ENCODE assay signal across 15 cellular contexts in genomic region chr3:126439968-126440708, GRCh38. TPM values are rescaled to one million over a fixed set of nuclear protein-coding genes. Genes with fewer than 3 reads are reported as not detected.
"Had no signal": no experiment of that assay in that cellular context is flagged by ENCODE, and none has a peak within 500 bp of the region (broad histone marks: within the 10 kb centered on the region; RNA-seq: fewer than 3 reads in every experiment).

No MANE protein-coding gene starts in this region.

- H3K27ac ChIP-seq: dorsolateral prefrontal cortex, SJCRH30, transverse colon had no signal

- H3K9me3 ChIP-seq: SJCRH30, transverse colon had no signal

- H3K27ac Mint-ChIP-seq: activated CD4-positive, alpha-beta T cell treated with anti-CD3 and anti-CD28 coated beads for 36 hours; activated CD8-positive, alpha-beta T cell treated with anti-CD3 and anti-CD28 coated beads, Interleukin-2, amount 10 ng/mL, durations not matched to agents 7 days and 5 days; activated naive CD8-positive, alpha-beta T cell treated with anti-CD3 and anti-CD28 coated beads for 36 hours had no signal

- H3K9me3 Mint-ChIP-seq: activated naive CD8-positive, alpha-beta T cell treated with anti-CD3 and anti-CD28 coated beads for 36 hours; natural killer cell had no signal

- H3K4me1 ChIP-seq: SJCRH30, transverse colon had no signal

- H3K4me3 ChIP-seq: dorsolateral prefrontal cortex, SJCRH30, transverse colon had no signal

- H3K4me1 Mint-ChIP-seq: activated CD4-positive, alpha-beta T cell treated with anti-CD3 and anti-CD28 coated beads for 36 hours; activated naive CD8-positive, alpha-beta T cell treated with anti-CD3 and anti-CD28 coated beads for 36 hours; natural killer cell had no signal

- H3K36me3 ChIP-seq: SJCRH30 had no signal

- H3K27me3 ChIP-seq: dorsolateral prefrontal cortex, SJCRH30, transverse colon had no signal

- H3K36me3 Mint-ChIP-seq: natural killer cell had no signal

- H3K4me3 Mint-ChIP-seq: activated CD4-positive, alpha-beta T cell treated with anti-CD3 and anti-CD28 coated beads for 36 hours; activated CD8-positive, alpha-beta T cell treated with anti-CD3 and anti-CD28 coated beads, Interleukin-2, amount 10 ng/mL, durations not matched to agents 7 days and 5 days; activated naive CD8-positive, alpha-beta T cell treated with anti-CD3 and anti-CD28 coated beads for 36 hours; natural killer cell had no signal

- H3K27me3 Mint-ChIP-seq: activated CD4-positive, alpha-beta T cell treated with anti-CD3 and anti-CD28 coated beads for 36 hours; activated naive CD8-positive, alpha-beta T cell treated with anti-CD3 and anti-CD28 coated beads for 36 hours had no signal

- DNase-seq: activated CD4-positive, alpha-beta T cell treated with anti-CD3 and anti-CD28 coated beads for 36 hours; activated CD8-positive, alpha-beta T cell treated with anti-CD3 and anti-CD28 coated beads, Interleukin-2, amount 10 ng/mL, durations not matched to agents 7 days and 5 days; activated naive CD8-positive, alpha-beta T cell treated with anti-CD3 and anti-CD28 coated beads for 36 hours; foreskin melanocyte; natural killer cell; occipital lobe; SJCRH30; stimulated activated CD4-positive, alpha-beta T cell treated with anti-CD3 and anti-CD28 coated beads, Interleukin-4, amount 100 ng/mL, for 1 hour; substantia nigra; T-helper 9 cell; transverse colon had no signal

RNA-seq across cellular contexts. Expression of gene CFAP100, which starts 45.4 kb away (rescaled TPM):
- total RNA-seq: activated CD4-positive, alpha-beta T cell treated with anti-CD3 and anti-CD28 coated beads for 36 hours; activated CD8-positive, alpha-beta T cell treated with anti-CD3 and anti-CD28 coated beads, Interleukin-2, amount 10 ng/mL, durations not matched to agents 7 days and 5 days; activated naive CD8-positive, alpha-beta T cell treated with anti-CD3 and anti-CD28 coated beads for 36 hours; endothelial cell of umbilical vein; left lobe of liver; natural killer cell; pulmonary artery endothelial cell; SJCRH30; transverse colon had no signal
